Comparison of ENCODE assay signal across 8 cellular contexts in the genomic region with DNA sequence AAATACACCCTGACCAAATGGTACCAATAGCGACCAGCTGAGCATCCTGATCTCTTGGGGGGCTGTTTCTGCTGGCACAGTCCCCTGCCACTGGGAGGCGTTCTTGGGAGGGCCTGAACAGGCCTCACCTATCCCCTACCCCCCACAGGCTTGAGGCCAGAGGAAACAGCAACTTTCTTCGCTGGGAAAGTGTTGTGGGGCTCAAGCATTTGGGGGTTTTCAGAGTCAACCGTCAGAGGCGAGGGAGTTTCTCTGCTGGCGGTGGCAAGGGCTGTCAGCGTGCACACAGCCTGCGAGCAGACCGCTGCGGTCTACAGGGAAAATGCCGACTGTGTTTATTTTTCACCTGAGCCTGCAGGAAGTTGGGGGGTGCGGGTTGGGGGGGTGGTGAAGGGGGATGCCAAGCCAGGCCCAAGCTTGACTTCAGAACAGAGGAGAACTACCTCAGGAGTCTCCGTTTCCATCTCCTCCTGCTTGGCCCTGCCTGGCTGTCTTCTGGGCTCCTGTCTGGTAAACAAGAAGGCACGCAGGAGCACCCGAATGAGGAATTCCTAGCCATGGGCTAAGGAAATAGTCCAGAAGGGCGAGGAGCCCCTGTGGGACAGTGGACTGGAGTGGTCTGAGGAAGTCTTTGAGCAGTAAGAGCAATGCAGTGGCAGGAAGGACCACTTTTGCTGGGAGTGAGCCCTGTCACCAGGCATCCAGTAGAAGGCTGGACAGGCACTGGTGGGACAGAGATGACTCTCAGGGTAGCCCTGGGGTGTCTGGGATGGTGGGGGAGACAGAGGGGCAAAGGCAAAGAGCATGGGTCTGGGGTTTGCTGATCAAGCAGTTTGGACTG. TPM values are rescaled to one million over a fixed set of nuclear protein-coding genes. Genes with fewer than 3 reads are reported as not detected.
A peak's percentile ranks its signal among the peaks of the same experiment; 100 is the strongest.
DNase-seq lines count a peak whose midpoint lies in the region; ATAC-seq and TF ChIP-seq lines count a peak whose summit lies in the region.

No MANE protein-coding gene starts in this region.

- intact Hi-C loops in CD4-positive, alpha-beta T cell (cut with DNase I, micrococcal nuclease) = loop anchor here (1.0 to 2.0 kb wide), 5 partner anchors 8 to 46 kb away; a partner anchor contains a TSS

- peaks cover 100% of the 10 kb centered on the region for H3K36me3 Mint-ChIP-seq in CD4-positive, alpha-beta T cell (ENCODE audit: low read depth)

- no peaks in the 10 kb centered on the region for H3K27me3 Mint-ChIP-seq in CD4-positive, alpha-beta T cell

- H3K27me3 ChIP-seq in CD4-positive, alpha-beta T cell (ENCODE audit: control insufficient read depth, insufficient read depth, low read length) = no peaks in the 10 kb centered on the region

- H3K27ac Mint-ChIP-seq in CD4-positive, alpha-beta T cell = peak overlapping the region; percentile 98

- peaks cover 100% of the 10 kb centered on the region for H3K4me1 Mint-ChIP-seq in CD4-positive, alpha-beta T cell (ENCODE audit: low read depth)

- no peaks in the 10 kb centered on the region for H3K9me3 Mint-ChIP-seq in CD4-positive, alpha-beta T cell

- POLR2A ChIA-PET in CD4-positive, alpha-beta T cell (lab: Charles Lee) = interaction anchor here (0.8 to 24.9 kb wide), 9 partner anchors 8 to 128 kb away, joined by 3 to 350 read pairs (median 3); a partner anchor contains a TSS

- CTCF ChIA-PET in CD4-positive, alpha-beta T cell (lab: Charles Lee) = interaction anchor here (0.5 to 1.7 kb wide), 11 partner anchors 8 to 106 kb away, joined by 3 to 20 read pairs (median 5); a partner anchor contains a TSS

- peak overlapping the region; percentile 95 for H3K4me3 Mint-ChIP-seq in CD4-positive, alpha-beta T cell

- peak overlapping the region; percentile 96 for H3K27ac ChIP-seq in CD4-positive, alpha-beta T cell (ENCODE audit: low read depth, low read length)

- peak; percentile 74 for ATAC-seq in CD4-positive, alpha-beta T cell (ENCODE audit: poor library complexity)
- peak; percentile 71 for ATAC-seq in GM21723 (IDR thresholded peaks at IDR 0.05; ENCODE audit: unreplicated experiment)

- TF ChIP-seq CTCF in CD4-positive, alpha-beta T cell (IDR thresholded peaks at IDR 0.05) = peak; percentile 30

- peak; percentile 68 to 89 (median 76) for DNase-seq in CD4-positive, alpha-beta T cell
- DNase-seq in T-helper 2 cell (peak; percentile 50 to 95 (median 77)), AG08395 (ENCODE audit: low spot score) (no peak), ureter (ENCODE audit: low spot score) (no peak), NCI-H1436 treated with DMSO at 0.1 percent for 48 hours (lab: John Stamatoyannopoulos, UW) (no peak)
- peak; percentile 91 for DNase-seq in central memory CD4-positive, alpha-beta T cell
- peak; percentile 47 to 62 for DNase-seq in stimulated activated CD8-positive, alpha-beta memory T cell treated with anti-CD3 and anti-CD28 coated beads, Interleukin-4, amount 100 ng/mL, for 1 hour (ENCODE audit: low read depth in 2 of 2, low spot score in 1 of 2)

- H3K9me3 ChIP-seq in CD4-positive, alpha-beta T cell (ENCODE audit: control insufficient read depth, low read length) = no peaks in the 10 kb centered on the region

RNA-seq across cellular contexts. Expression of a gene that starts 18.1 kb away (rescaled TPM):
- 100 to 1,000 TPM; 480 to 493 TPM for total RNA-seq in CD4-positive, alpha-beta T cell
- total RNA-seq in ureter = 3.6 TPM

RNA-seq across cellular contexts. Expression of a gene that starts 44.2 kb away (rescaled TPM):
- 100 to 1,000 TPM; 303 to 314 TPM for total RNA-seq in CD4-positive, alpha-beta T cell
- total RNA-seq in ureter = 324 TPM

Comparison
In these comparisons a context has a peak if more than half of its experiments do, and no peak if none do; other contexts are left out.
1. DNase-seq: peak in CD4-positive, alpha-beta T cell (10 of 10), T-helper 2 cell (5 of 5), central memory CD4-positive, alpha-beta T cell (single experiment) and stimulated activated CD8-positive, alpha-beta memory T cell treated with anti-CD3 and anti-CD28 coated beads, Interleukin-4, amount 100 ng/mL, for 1 hour (2 of 2); none in AG08395 (single experiment), ureter (single experiment) and NCI-H1436 treated with DMSO at 0.1 percent for 48 hours (single experiment).
2. RNA of a gene that starts 18.1 kb away (total RNA-seq): 480 to 493 TPM in CD4-positive, alpha-beta T cell; 3.6 TPM in ureter (single experiment); every median in the first group is over 100 times any median in the second.